1 cellular context compared by ENCODE assay signal in genomic region chr3:12995389-12996180, GRCh38.
TF ChIP-seq lines count a peak whose summit lies in the region.

No MANE protein-coding gene starts in this region.

TF ChIP-seq in SK-N-SH, 30 proteins besides CTCF, POLR2A, EP300 and RAD21 (continued from another document):
- TF ChIP-seq REST (IDR thresholded peaks at IDR 0.05; ENCODE audit: low read depth, low read length) (no peak), USF2 (IDR thresholded peaks at IDR 0.05; ENCODE audit: borderline replicate concordance, low read depth, low read length) (no peak), NRF1 (IDR thresholded peaks at IDR 0.05; ENCODE audit: low read depth, low read length) (no peak), MEF2A (IDR thresholded peaks at IDR 0.05; ENCODE audit: borderline replicate concordance, low read depth) (no peak), ELF1 (IDR thresholded peaks at IDR 0.05) (no peak), MAX (IDR thresholded peaks at IDR 0.05; ENCODE audit: low read depth) (no peak), RXRA (IDR thresholded peaks at IDR 0.05; ENCODE audit: borderline replicate concordance, low read depth) (no peak), RFX5 (IDR thresholded peaks at IDR 0.05; ENCODE audit: low read length) (no peak), CHD2 (IDR thresholded peaks at IDR 0.05; ENCODE audit: low read length, partially characterized antibody) (no peak), SMC3 (IDR thresholded peaks at IDR 0.05; ENCODE audit: low read depth, low read length) (no peak), FOSL2 (IDR thresholded peaks at IDR 0.05; ENCODE audit: borderline replicate concordance, low read depth) (no peak), TCF12 (IDR thresholded peaks at IDR 0.05) (no peak), MXI1 (IDR thresholded peaks at IDR 0.05; ENCODE audit: low read depth, low read length) (no peak), PBX3 (IDR thresholded peaks at IDR 0.05) (no peak), USF1 (IDR thresholded peaks at IDR 0.05; ENCODE audit: borderline replicate concordance, low read depth) (no peak), IRF3 (IDR thresholded peaks at IDR 0.05; ENCODE audit: low read depth, low read length) (no peak)
